Comparison of ENCODE assay signal across 18 cellular contexts in the genomic region with DNA sequence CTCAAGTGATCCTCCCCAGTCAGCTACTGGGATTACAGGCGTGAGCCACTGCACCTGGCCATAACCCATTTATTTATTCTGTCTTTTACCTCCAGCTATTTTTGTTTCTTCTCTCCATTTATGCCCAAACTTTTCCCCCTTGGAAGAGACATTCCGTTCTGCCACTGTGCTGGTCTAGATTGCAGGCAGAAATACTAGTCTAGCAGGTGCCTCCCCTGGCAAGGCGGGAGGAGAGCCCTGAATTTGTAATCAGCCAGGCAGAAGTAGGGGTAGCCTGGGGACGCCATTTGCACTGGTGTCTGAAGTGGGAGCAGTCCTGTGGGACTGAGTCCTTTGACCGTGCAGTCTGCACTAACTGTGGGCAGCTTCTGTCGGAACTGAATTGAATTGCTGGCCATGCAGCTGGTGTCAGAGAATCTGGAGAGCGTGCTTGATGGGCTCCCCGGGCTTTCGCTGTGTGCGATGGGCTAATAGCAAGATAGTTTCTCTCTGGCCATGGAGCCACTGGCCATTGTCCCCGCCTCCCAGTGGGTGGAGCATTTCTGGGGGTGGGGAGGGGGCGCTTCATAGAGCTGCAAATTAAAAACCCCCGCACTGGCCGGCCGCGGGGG. TPM values are rescaled to one million over a fixed set of nuclear protein-coding genes. Genes with fewer than 3 reads are reported as not detected.
DNase-seq lines count a peak whose midpoint lies in the region; ATAC-seq and TF ChIP-seq lines count a peak whose summit lies in the region.
"Had no signal": no experiment of that assay in that cellular context is flagged by ENCODE, and none has a peak within 500 bp of the region (broad histone marks: within the 10 kb centered on the region; RNA-seq: fewer than 3 reads in every experiment).

No MANE protein-coding gene starts in this region.

- no peaks in the 10 kb centered on the region for H3K9me2 ChIP-seq in PC-9 (ENCODE audit: insufficient read depth)

- H3K9ac ChIP-seq in mesenchymal stem cell (ENCODE audit: low read length): no peak overlapping the region
- H3K9ac ChIP-seq: KMS-11 had no signal

- H3K4me3 ChIP-seq in BE2C (ENCODE audit: low read depth, low read length): peak overlapping the region; percentile 27
- H3K4me3 ChIP-seq in CD4-positive, CD25-positive, alpha-beta regulatory T cell (ENCODE audit: low read depth, low read length): no peak overlapping the region
- H3K4me3 ChIP-seq in PC-9: no peak overlapping the region
- no peak overlapping the region for H3K4me3 ChIP-seq in mesenchymal stem cell (ENCODE audit: insufficient read depth in 1 of 2, low read depth in 1 of 2, low read length in 2 of 2)
- H3K4me3 ChIP-seq: heart left ventricle, skin epidermis, transverse colon had no signal

- TF ChIP-seq CTCF in BE2C (IDR thresholded peaks at IDR 0.05; ENCODE audit: low read depth, low read length) (no peak), PC-9 (conservative IDR thresholded peaks at IDR 0.05) (no peak)

- ATAC-seq in CD4-positive, CD25-positive, alpha-beta regulatory T cell (ENCODE audit: low read depth in 2 of 2): no peak
- ATAC-seq in sciatic nerve (no peak), GM19351 (IDR thresholded peaks at IDR 0.05; ENCODE audit: unreplicated experiment) (no peak), GM18907 (IDR thresholded peaks at IDR 0.05; ENCODE audit: unreplicated experiment) (no peak)

- peak overlapping the region; percentile 64 for H4K91ac ChIP-seq in mesenchymal stem cell (ENCODE audit: low read length)

- H2AFZ ChIP-seq in PC-9 (no peak overlapping the region), mesenchymal stem cell (ENCODE audit: low read depth, low read length) (no peak overlapping the region)

- no peak overlapping the region for H2BK120ac ChIP-seq in mesenchymal stem cell (ENCODE audit: low read depth, low read length)

- H3K4me1 ChIP-seq in BE2C (no peaks in the 10 kb centered on the region), PC-9 (replicated peaks; ENCODE audit: insufficient read depth) (peaks cover 56% of the 10 kb centered on the region), mesenchymal stem cell (ENCODE audit: control insufficient read depth, insufficient read depth, low read depth, low read length) (peaks cover 14% of the 10 kb centered on the region)
- H3K4me1 ChIP-seq in CD4-positive, CD25-positive, alpha-beta regulatory T cell (ENCODE audit: control insufficient read depth, insufficient read depth, low read length, poor library complexity, severe bottlenecking): peaks cover 56% of the 10 kb centered on the region

- peak overlapping the region in 1 of 2 experiments; percentile 35 for H2BK12ac ChIP-seq in mesenchymal stem cell (ENCODE audit: low read length in 2 of 2)

- CTCF ChIA-PET in PC-9 (lab: Charles Lee): no interaction called here

- H2BK15ac ChIP-seq in mesenchymal stem cell (ENCODE audit: low read depth, poor library complexity, severe bottlenecking): no peak overlapping the region

- peaks cover 11 to 73% (median 32%) of the 10 kb centered on the region in 4 donors for H3K4me1 Mint-ChIP-seq in CD4-positive, CD25-positive, alpha-beta regulatory T cell

- no peak overlapping the region for H4K8ac ChIP-seq in mesenchymal stem cell (ENCODE audit: low read length)

- no peaks in the 10 kb centered on the region for H3K27me3 ChIP-seq in BE2C
- H3K27me3 ChIP-seq in CD4-positive, CD25-positive, alpha-beta regulatory T cell (ENCODE audit: control insufficient read depth, insufficient read depth, low read length): no peaks in the 10 kb centered on the region
- H3K27me3 ChIP-seq in PC-9 (ENCODE audit: insufficient read depth, low read depth): no peaks in the 10 kb centered on the region
- no peaks in the 10 kb centered on the region for H3K27me3 ChIP-seq in mesenchymal stem cell (ENCODE audit: control insufficient read depth in 1 of 2, insufficient read depth in 1 of 2, low read length in 2 of 2)
- H3K27me3 ChIP-seq: heart left ventricle, transverse colon had no signal

- intact Hi-C loops in PC-9 (cut with micrococcal nuclease; ENCODE audit: unreplicated experiment): no loop called here
- intact Hi-C loops in sciatic nerve (cut with DNase I): no loop called here

- H3K27me3 Mint-ChIP-seq in CD4-positive, CD25-positive, alpha-beta regulatory T cell: no peaks in the 10 kb centered on the region

- H3K23ac ChIP-seq in mesenchymal stem cell (ENCODE audit: low read length in 2 of 2): no peak overlapping the region

- no peak overlapping the region for H3K18ac ChIP-seq in mesenchymal stem cell (ENCODE audit: low read depth in 1 of 2, low read length in 2 of 2)

- POLR2A ChIA-PET in PC-9 (lab: Charles Lee; ENCODE audit: unreplicated experiment): interaction anchor here (0.6 kb wide), 2 partner anchors 31 to 192 kb away, joined by 3 to 11 read pairs; partner anchors contain the start of gene LITAF

- no peaks in the 10 kb centered on the region for H3K79me2 ChIP-seq in PC-9 (ENCODE audit: low read depth)

- H3K36me3 Mint-ChIP-seq in CD4-positive, CD25-positive, alpha-beta regulatory T cell: no peaks in the 10 kb centered on the region
- H3K36me3 Mint-ChIP-seq: mesothelial cell of epicardium had no signal

- BruUV-seq in PC-9 (replicated peaks; lab: Mats Ljungman, UMichigan): no TSS peak

- DNase-seq in BE2C (no peak), PC-9 (peak; percentile 45 to 59), mesenchymal stem cell (no peak), T1000 (lab: John Stamatoyannopoulos, UW) (no peak), sciatic nerve (ENCODE audit: low spot score) (no peak)
- DNase-seq in CD4-positive, CD25-positive, alpha-beta regulatory T cell: no peak
- DNase-seq: activated CD4-positive, CD25-positive, alpha-beta regulatory T cell; activated naive CD4-positive, alpha-beta T cell treated with anti-CD3 and anti-CD28 coated beads for 36 hours; AML-193; NCI-H1092 treated with DMSO at 0.1 percent for 48 hours; stimulated activated CD4-positive, alpha-beta T cell treated with anti-CD3 and anti-CD28 coated beads, Interleukin-4, amount 100 ng/mL, for 4 hours; transverse colon had no signal

- no peaks in the 10 kb centered on the region for H3K9me3 ChIP-seq in BE2C
- H3K9me3 ChIP-seq in CD4-positive, CD25-positive, alpha-beta regulatory T cell (ENCODE audit: control insufficient read depth in 2 of 2, low read length in 2 of 2): no peaks in the 10 kb centered on the region
- H3K9me3 ChIP-seq in PC-9 (ENCODE audit: insufficient read depth, low read depth): no peaks in the 10 kb centered on the region
- no peaks in the 10 kb centered on the region for H3K9me3 ChIP-seq in mesenchymal stem cell (ENCODE audit: control insufficient read depth, low read length)
- H3K9me3 ChIP-seq: transverse colon had no signal

- H3K27ac ChIP-seq in CD4-positive, CD25-positive, alpha-beta regulatory T cell (ENCODE audit: insufficient read depth, low read length, poor library complexity, severe bottlenecking): peak overlapping the region; percentile 77
- H3K27ac ChIP-seq in PC-9 (peak overlapping the region; percentile 75), mesenchymal stem cell (ENCODE audit: low read length, poor library complexity, severe bottlenecking) (no peak overlapping the region)

- H3K4me2 ChIP-seq in PC-9 (peak overlapping the region; percentile 18), mesenchymal stem cell (ENCODE audit: low read length, poor library complexity, severe bottlenecking) (no peak overlapping the region)

- peak overlapping the region; percentile 37 for H2AK5ac ChIP-seq in mesenchymal stem cell (ENCODE audit: low read length, severe bottlenecking)

- H3K4me3 Mint-ChIP-seq in CD4-positive, CD25-positive, alpha-beta regulatory T cell: peak overlapping the region in 2 of 4 donors; percentile 41 to 44
- H3K4me3 Mint-ChIP-seq: activated naive CD4-positive, alpha-beta T cell treated with anti-CD3 and anti-CD28 coated beads for 36 hours; mesothelial cell of epicardium had no signal

- H3K36me3 ChIP-seq in BE2C (no peaks in the 10 kb centered on the region), PC-9 (ENCODE audit: low read depth) (no peaks in the 10 kb centered on the region), mesenchymal stem cell (ENCODE audit: control insufficient read depth in 1 of 2, insufficient read depth in 2 of 2, low read depth in 1 of 2, low read length in 2 of 2) (no peaks in the 10 kb centered on the region)
- H3K36me3 ChIP-seq in CD4-positive, CD25-positive, alpha-beta regulatory T cell (ENCODE audit: control insufficient read depth, insufficient read depth, low read length): no peaks in the 10 kb centered on the region
- H3K36me3 ChIP-seq: heart left ventricle, transverse colon had no signal

- H3F3A ChIP-seq in PC-9 (ENCODE audit: insufficient read depth, low read depth): peaks cover 46% of the 10 kb centered on the region

- WGBS in mesenchymal stem cell: 71% methylated on average over 16 of the region's 16 CpGs

- no peaks in the 10 kb centered on the region for H3K79me1 ChIP-seq in mesenchymal stem cell (replicated peaks; ENCODE audit: low read length, poor library complexity, severe bottlenecking)

- H3K9me3 Mint-ChIP-seq in CD4-positive, CD25-positive, alpha-beta regulatory T cell: peaks cover 0 to 3% (median 0%) of the 10 kb centered on the region in 7 donors

- H4K20me1 ChIP-seq in PC-9 (ENCODE audit: insufficient read depth): no peaks in the 10 kb centered on the region

- peak overlapping the region in 1 of 2 experiments; percentile 28 for H3K14ac ChIP-seq in mesenchymal stem cell (ENCODE audit: low read length in 2 of 2)

- H3K4ac ChIP-seq in mesenchymal stem cell (ENCODE audit: low read depth in 1 of 2, low read length in 2 of 2): no peak overlapping the region

- H2BK5ac ChIP-seq in mesenchymal stem cell (ENCODE audit: low read depth, low read length, poor library complexity, severe bottlenecking): no peak overlapping the region

- H3K27ac Mint-ChIP-seq in CD4-positive, CD25-positive, alpha-beta regulatory T cell: peak overlapping the region; percentile 59 to 91 (median 85)
- H3K27ac Mint-ChIP-seq: mesothelial cell of epicardium had no signal

RNA-seq across cellular contexts. Expression of gene LITAF, which starts 31.5 kb away (rescaled TPM):
- 7.6 TPM for polyA plus RNA-seq in BE2C (2012; ENCODE audit: insufficient read depth, insufficient read length, low read depth)
- total RNA-seq in CD4-positive, CD25-positive, alpha-beta regulatory T cell: 281 TPM
- 100 to 1,000 TPM; 628 to 696 (median 645) TPM for polyA plus RNA-seq in CD4-positive, CD25-positive, alpha-beta regulatory T cell
- total RNA-seq in PC-9 (2021): 232 and 244 TPM in 2 replicates
- 137 TPM for polyA plus RNA-seq in mesenchymal stem cell (2013, experiment 1 of 2)
- 138 TPM for polyA plus RNA-seq in mesenchymal stem cell (2013, experiment 2 of 2)
- 200 TPM for total RNA-seq in sciatic nerve

RNA-seq across cellular contexts. Expression of gene SNN, which starts 50.0 kb away (rescaled TPM):
- 10.0 TPM for polyA plus RNA-seq in BE2C (2012; ENCODE audit: insufficient read depth, insufficient read length, low read depth)
- total RNA-seq in CD4-positive, CD25-positive, alpha-beta regulatory T cell: 27.5 TPM
- 10 to 100 TPM; 14.5 to 31.2 (median 23.8) TPM for polyA plus RNA-seq in CD4-positive, CD25-positive, alpha-beta regulatory T cell
- total RNA-seq in PC-9 (2021): 12.6 and 17.0 TPM in 2 replicates
- 10.0 TPM for polyA plus RNA-seq in mesenchymal stem cell (2013, experiment 1 of 2)
- polyA plus RNA-seq in mesenchymal stem cell (2013, experiment 2 of 2): 10.1 TPM
- 40.0 TPM for total RNA-seq in sciatic nerve

Comparison
In these comparisons a context has a peak if more than half of its experiments do, and no peak if none do; other contexts are left out.
1. DNase-seq: peak in PC-9 (2 of 2); none in BE2C (single experiment), CD4-positive, CD25-positive, alpha-beta regulatory T cell (0 of 3), mesenchymal stem cell (single experiment), T1000 (single experiment) and sciatic nerve (single experiment).